In the genomic region with DNA sequence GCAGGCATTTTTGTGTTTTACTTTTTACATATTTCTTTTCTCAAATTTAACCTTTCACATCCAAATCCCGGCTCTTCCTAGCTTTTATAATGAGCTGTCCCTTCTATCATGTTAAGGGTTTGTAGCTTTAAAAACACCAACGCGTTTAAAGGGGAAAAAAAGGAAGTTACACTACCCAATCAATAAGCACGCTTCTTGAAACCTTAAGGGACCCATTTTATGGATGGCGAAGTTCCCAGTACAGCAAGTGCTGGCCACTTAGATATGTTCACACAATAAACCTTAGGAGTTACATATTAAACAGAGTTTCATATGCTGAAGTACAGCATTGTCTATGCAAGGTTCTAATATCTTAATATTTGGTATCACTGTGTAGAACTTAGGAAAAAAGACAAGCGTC, we compare ENCODE assay signal across 12 cellular contexts. TPM values are rescaled to one million over a fixed set of nuclear protein-coding genes. Genes with fewer than 3 reads are reported as not detected.
A peak's percentile ranks its signal among the peaks of the same experiment; 100 is the strongest.
DNase-seq lines count a peak whose midpoint lies in the region; ATAC-seq and TF ChIP-seq lines count a peak whose summit lies in the region.
"Had no signal": no experiment of that assay in that cellular context is flagged by ENCODE, and none has a peak within 500 bp of the region (broad histone marks: within the 10 kb centered on the region; RNA-seq: fewer than 3 reads in every experiment).

No MANE protein-coding gene starts in this region.

- no peak overlapping the region; the same call in 1 of the 2 replicates for H3K4me2 ChIP-seq in BLaER1

- peak in 1 of 2 donors; percentile 15 for TF ChIP-seq POLR2A in gastrocnemius medialis (IDR thresholded peaks at IDR 0.05)

- H3K27ac ChIP-seq in BLaER1, result no peak overlapping the region
- H3K27ac ChIP-seq in gastrocnemius medialis, result peak overlapping the region; percentile 76 to 85 (median 82)
- no peak overlapping the region for H3K27ac ChIP-seq in CD8-positive, alpha-beta T cell (ENCODE audit: low read depth, low read length)

- intact Hi-C loops in activated B cell treated with CpG ODN at 0.5 μM for 24 hours (cut with micrococcal nuclease), result loop anchor here (5.0 kb wide), 2 partner anchors 79 to 164 kb away; a partner anchor contains a TSS
- intact Hi-C loops in left ventricle myocardium superior (cut with micrococcal nuclease), result no loop called here
- intact Hi-C loops in gastrocnemius medialis (cut with DNase I; ENCODE audit: low total_unique reads), result loop anchor here (2.0 to 10.0 kb wide), 2 partner anchors 82 to 372 kb away; a partner anchor contains a TSS
- intact Hi-C loops in CD8-positive, alpha-beta T cell (cut with DNase I, micrococcal nuclease), result no loop called here

- H3K9ac ChIP-seq in BLaER1, result no peak overlapping the region

- ATAC-seq in activated B cell treated with CpG ODN at 0.5 μM for 24 hours (ENCODE audit: low read depth) (peak; percentile 37), left ventricle myocardium superior (peak; percentile 3), gastrocnemius medialis (no peak)
- no peak for ATAC-seq in CD8-positive, alpha-beta T cell

- peaks cover 1% of the 10 kb centered on the region for H3K36me3 Mint-ChIP-seq in activated B cell treated with CpG ODN at 0.5 μM for 24 hours (ENCODE audit: low read depth)
- H3K36me3 Mint-ChIP-seq in CD8-positive, alpha-beta T cell, result no peaks in the 10 kb centered on the region

- TF ChIP-seq CTCF in activated B cell treated with CpG ODN at 0.5 μM for 24 hours (IDR thresholded peaks at IDR 0.05) (no peak), gastrocnemius medialis (IDR thresholded peaks at IDR 0.05 in 4 of 5, conservative IDR thresholded peaks at IDR 0.05 in 1 of 5) (no peak)
- no peak for TF ChIP-seq CTCF in CD8-positive, alpha-beta T cell (IDR thresholded peaks at IDR 0.05)

- CTCF ChIA-PET in activated B cell treated with CpG ODN at 0.5 μM for 24 hours (lab: Charles Lee), result no interaction called here
- CTCF ChIA-PET in CD8-positive, alpha-beta T cell (lab: Charles Lee), result no interaction called here

- in situ Hi-C loops in gastrocnemius medialis (cut with MboI; ENCODE audit: low sequenced_read_pairs in 4 of 4), result no loop called here

- peak overlapping the region; percentile 60 for H3K4me3 Mint-ChIP-seq in activated B cell treated with CpG ODN at 0.5 μM for 24 hours
- no peak overlapping the region for H3K4me3 Mint-ChIP-seq in CD8-positive, alpha-beta T cell

- no peaks in the 10 kb centered on the region for H4K20me1 ChIP-seq in BLaER1

- no peaks in the 10 kb centered on the region for H3K9me3 Mint-ChIP-seq in activated B cell treated with CpG ODN at 0.5 μM for 24 hours
- H3K9me3 Mint-ChIP-seq in CD8-positive, alpha-beta T cell, result no peaks in the 10 kb centered on the region

- peaks cover 25% of the 10 kb centered on the region for H3K4me1 Mint-ChIP-seq in activated B cell treated with CpG ODN at 0.5 μM for 24 hours
- H3K4me1 Mint-ChIP-seq in CD8-positive, alpha-beta T cell (ENCODE audit: low read depth), result peaks cover 2% of the 10 kb centered on the region

- H3K4me1 ChIP-seq in BLaER1, result peaks cover 16% of the 10 kb centered on the region
- H3K4me1 ChIP-seq in gastrocnemius medialis, result peaks cover 8 to 19% of the 10 kb centered on the region in 2 donors
- H3K4me1 ChIP-seq in CD8-positive, alpha-beta T cell (ENCODE audit: insufficient read depth, low read length), result peaks cover 5% of the 10 kb centered on the region
- H3K4me1 ChIP-seq: Caco-2 had no signal

- peaks cover 2% of the 10 kb centered on the region for H3K27me3 Mint-ChIP-seq in activated B cell treated with CpG ODN at 0.5 μM for 24 hours
- peaks cover 34% of the 10 kb centered on the region for H3K27me3 Mint-ChIP-seq in CD8-positive, alpha-beta T cell (ENCODE audit: low read depth)

- H3K27ac Mint-ChIP-seq in activated B cell treated with CpG ODN at 0.5 μM for 24 hours, result no peak overlapping the region
- H3K27ac Mint-ChIP-seq in CD8-positive, alpha-beta T cell, result no peak overlapping the region

- H3K4me3 ChIP-seq in BLaER1 (peak overlapping the region; percentile 66; the same call in 1 of the 2 replicates), gastrocnemius medialis (peak overlapping the region; percentile 58 to 68 (median 63))
- H3K4me3 ChIP-seq in CD8-positive, alpha-beta T cell (ENCODE audit: low read depth, low read length), result no peak overlapping the region

- H3K27me3 ChIP-seq in BLaER1 (no peaks in the 10 kb centered on the region), gastrocnemius medialis (peaks cover 3 to 19% (median 10%) of the 10 kb centered on the region in 3 donors)
- H3K27me3 ChIP-seq in CD8-positive, alpha-beta T cell (ENCODE audit: insufficient read depth, low read length), result peaks cover 7% of the 10 kb centered on the region

- POLR2A ChIA-PET in activated B cell treated with CpG ODN at 0.5 μM for 24 hours (lab: Charles Lee), result no interaction called here
- POLR2A ChIA-PET in CD8-positive, alpha-beta T cell (lab: Charles Lee), result no interaction called here

- DNase-seq in activated B cell treated with CpG ODN at 0.5 μM for 24 hours, result no peak
- no peak for DNase-seq in left ventricle myocardium superior
- DNase-seq in gastrocnemius medialis, result no peak
- DNase-seq in AG20443 (ENCODE audit: low spot score), result no peak
- no peak for DNase-seq in CD8-positive, alpha-beta T cell
- no peak for DNase-seq in SHP77 (lab: John Stamatoyannopoulos, UW)
- no peak for DNase-seq in RPMI8226
- DNase-seq: Caco-2, caudate nucleus, GOT3, posterior cingulate gyrus had no signal

- H3K9me3 ChIP-seq in BLaER1, result no peaks in the 10 kb centered on the region
- H3K9me3 ChIP-seq in gastrocnemius medialis, result no peaks in the 10 kb centered on the region
- H3K9me3 ChIP-seq in CD8-positive, alpha-beta T cell (ENCODE audit: low read length), result no peaks in the 10 kb centered on the region
- H3K9me3 ChIP-seq: Caco-2 had no signal

- no peaks in the 10 kb centered on the region for H3K36me3 ChIP-seq in BLaER1
- no peaks in the 10 kb centered on the region for H3K36me3 ChIP-seq in gastrocnemius medialis
- H3K36me3 ChIP-seq in CD8-positive, alpha-beta T cell (ENCODE audit: insufficient read depth, low read length), result no peaks in the 10 kb centered on the region

RNA-seq across cellular contexts. Expression of a gene that starts 1.8 kb away (rescaled TPM):
- total RNA-seq in activated B cell treated with CpG ODN at 0.5 μM for 24 hours (2.4 and 2.6 TPM in 2 replicates), left ventricle myocardium superior (20.3 TPM), gastrocnemius medialis (10 to 100 TPM in 1 of 4 donors, 1 to 10 TPM in 3; 4.6 to 11.4 (median 6.9) TPM)
- total RNA-seq in CD8-positive, alpha-beta T cell, result not detected
- total RNA-seq: Caco-2 had no signal

RNA-seq across cellular contexts. Expression of a gene that starts 16.9 kb away (rescaled TPM):
- total RNA-seq in activated B cell treated with CpG ODN at 0.5 μM for 24 hours, result not detected in 2 replicates
- not detected for total RNA-seq in left ventricle myocardium superior
- total RNA-seq in gastrocnemius medialis, result not detected
- not detected for total RNA-seq in CD8-positive, alpha-beta T cell

RNA-seq across cellular contexts. Expression of a gene that starts 32.7 kb away (rescaled TPM):
- total RNA-seq in activated B cell treated with CpG ODN at 0.5 μM for 24 hours (0.73 and 1.4 TPM in 2 replicates), left ventricle myocardium superior (1.4 TPM), gastrocnemius medialis (1 to 10 TPM in 3 of 4 donors, not detected in 1; 1.3 to 3.7 (median 1.5) TPM)
- total RNA-seq in CD8-positive, alpha-beta T cell, result not detected
- total RNA-seq: Caco-2 had no signal

Comparison
In these comparisons a context has a peak if more than half of its experiments do, and no peak if none do; other contexts are left out.
1. H3K27ac ChIP-seq: peak in gastrocnemius medialis (4 of 4); none in BLaER1 (single experiment) and CD8-positive, alpha-beta T cell (single experiment).
2. ATAC-seq: peak in activated B cell treated with CpG ODN at 0.5 μM for 24 hours (single experiment) and left ventricle myocardium superior (single experiment); none in gastrocnemius medialis (0 of 2) and CD8-positive, alpha-beta T cell (single experiment).
3. intact Hi-C loops: an anchor here in activated B cell treated with CpG ODN at 0.5 μM for 24 hours (5.0 kb wide) and gastrocnemius medialis (2.0 to 10.0 kb wide); none called in left ventricle myocardium superior and CD8-positive, alpha-beta T cell.